ENCODE assay signal across 19 cellular contexts in genomic region chr3:100270218-100270588, GRCh38. TPM values are rescaled to one million over a fixed set of nuclear protein-coding genes. Genes with fewer than 3 reads are reported as not detected.
DNase-seq lines count a peak whose midpoint lies in the region; ATAC-seq, FAIRE-seq and TF ChIP-seq lines count a peak whose summit lies in the region.
"Had no signal": no experiment of that assay in that cellular context is flagged by ENCODE, and none has a peak within 500 bp of the region (broad histone marks: within the 10 kb centered on the region; RNA-seq: fewer than 3 reads in every experiment).

No MANE protein-coding gene starts in this region.

- H3K4me1 ChIP-seq in Panc1 (ENCODE audit: control insufficient read depth, insufficient read depth, low read length) = no peaks in the 10 kb centered on the region
- H3K4me1 ChIP-seq in smooth muscle cell (ENCODE audit: low read depth) = no peaks in the 10 kb centered on the region

- peak overlapping the region; percentile 90 for H3K27ac Mint-ChIP-seq in activated T-cell treated with anti-CD3 and anti-CD28 coated beads, Interleukin-2, amount 50 U/mL, for 24 hours
- H3K27ac Mint-ChIP-seq in T-helper 2 cell treated with Interferon-gamma antibody and Interleukin-4, amounts not matched to agents 5 μg/mL and 100 μg/mL, for 36 hours = no peak overlapping the region
- H3K27ac Mint-ChIP-seq: mesothelial cell of epicardium had no signal

- peak overlapping the region; percentile 28 for H3K4me3 Mint-ChIP-seq in activated T-cell treated with anti-CD3 and anti-CD28 coated beads, Interleukin-2, amount 50 U/mL, for 24 hours
- no peak overlapping the region for H3K4me3 Mint-ChIP-seq in T-helper 2 cell treated with Interferon-gamma antibody and Interleukin-4, amounts not matched to agents 5 μg/mL and 100 μg/mL, for 36 hours
- H3K4me3 Mint-ChIP-seq: CD4-positive, alpha-beta memory T cell; mesothelial cell of epicardium had no signal

- in situ Hi-C loops in Panc1 (cut with HindIII; ENCODE audit: low pct_unique_long_range_greater_than_20kb, low sequenced_read_pairs) = no loop called here

- peak overlapping the region; percentile 63 for H3K4me2 ChIP-seq in smooth muscle cell

- ATAC-seq in Panc1 = peak; percentile 19; the same call in 1 of the 2 replicates
- no peak for ATAC-seq in GM21717 (IDR thresholded peaks at IDR 0.05; ENCODE audit: unreplicated experiment)
- ATAC-seq: upper lobe of right lung had no signal

- no peaks in the 10 kb centered on the region for H3K27me3 Mint-ChIP-seq in activated T-cell treated with anti-CD3 and anti-CD28 coated beads, Interleukin-2, amount 50 U/mL, for 24 hours
- no peaks in the 10 kb centered on the region for H3K27me3 Mint-ChIP-seq in T-helper 2 cell treated with Interferon-gamma antibody and Interleukin-4, amounts not matched to agents 5 μg/mL and 100 μg/mL, for 36 hours (ENCODE audit: low read depth)
- H3K27me3 Mint-ChIP-seq: CD4-positive, alpha-beta memory T cell had no signal

- peaks cover 81% of the 10 kb centered on the region for H3K79me2 ChIP-seq in smooth muscle cell (ENCODE audit: low read depth)

- H3K27me3 ChIP-seq in Panc1 (ENCODE audit: control insufficient read depth, insufficient read depth, low read length) = no peaks in the 10 kb centered on the region
- no peaks in the 10 kb centered on the region for H3K27me3 ChIP-seq in bronchial epithelial cell (ENCODE audit: control insufficient read depth, insufficient read depth, low read length)
- no peaks in the 10 kb centered on the region for H3K27me3 ChIP-seq in smooth muscle cell (ENCODE audit: low read depth)
- H3K27me3 ChIP-seq: esophagus squamous epithelium, Peyer's patch, upper lobe of right lung had no signal

- H3K36me3 Mint-ChIP-seq in activated T-cell treated with anti-CD3 and anti-CD28 coated beads, Interleukin-2, amount 50 U/mL, for 24 hours (ENCODE audit: low read depth) = no peaks in the 10 kb centered on the region
- H3K36me3 Mint-ChIP-seq in T-helper 2 cell treated with Interferon-gamma antibody and Interleukin-4, amounts not matched to agents 5 μg/mL and 100 μg/mL, for 36 hours (ENCODE audit: low read depth) = no peaks in the 10 kb centered on the region
- H3K36me3 Mint-ChIP-seq: CD4-positive, alpha-beta memory T cell; mesothelial cell of epicardium had no signal

- no TSS peak for BruUV-seq in Panc1 (replicated peaks; lab: Mats Ljungman, UMichigan)

- no peaks in the 10 kb centered on the region for H3K9me3 ChIP-seq in Panc1 (ENCODE audit: control insufficient read depth, insufficient read depth, low read depth, low read length)
- no peaks in the 10 kb centered on the region for H3K9me3 ChIP-seq in smooth muscle cell (replicated peaks; ENCODE audit: low read depth)
- H3K9me3 ChIP-seq: esophagus squamous epithelium, Peyer's patch, upper lobe of right lung had no signal

- intact Hi-C loops in Panc1 (cut with micrococcal nuclease; ENCODE audit: unreplicated experiment) = loop anchor here (10.0 kb wide), 1 partner anchor 65 kb away; the partner anchor contains the start of gene NIT2

- POLR2A ChIA-PET in Panc1 (lab: Charles Lee) = interaction anchor here (1.4 kb wide), 1 partner anchor 10 kb away, joined by 6 read pairs; the partner anchor contains the start of gene TBC1D23

- H3K4me1 Mint-ChIP-seq in activated T-cell treated with anti-CD3 and anti-CD28 coated beads, Interleukin-2, amount 50 U/mL, for 24 hours (ENCODE audit: low read depth) = peaks cover 62% of the 10 kb centered on the region
- peaks cover 4% of the 10 kb centered on the region for H3K4me1 Mint-ChIP-seq in T-helper 2 cell treated with Interferon-gamma antibody and Interleukin-4, amounts not matched to agents 5 μg/mL and 100 μg/mL, for 36 hours (ENCODE audit: low read depth)
- H3K4me1 Mint-ChIP-seq: mesothelial cell of epicardium had no signal

- no peaks in the 10 kb centered on the region for H3F3A ChIP-seq in smooth muscle cell (ENCODE audit: low read depth)

- H3K27ac ChIP-seq in Panc1 (ENCODE audit: low read length) (no peak overlapping the region), smooth muscle cell (ENCODE audit: low read depth) (peak overlapping the region; percentile 85)
- H3K27ac ChIP-seq: Peyer's patch, upper lobe of right lung, VCaP had no signal

- no peak for FAIRE-seq in bronchial epithelial cell (lab: Jason Lieb, UNC)
- FAIRE-seq: kidney had no signal

- no peak overlapping the region for H2AFZ ChIP-seq in smooth muscle cell (ENCODE audit: low read depth)

- TF ChIP-seq CTCF in Panc1 (IDR thresholded peaks at IDR 0.05) (no peak), bronchial epithelial cell (IDR thresholded peaks at IDR 0.05; ENCODE audit: insufficient read depth, low read length, severe bottlenecking) (no peak), smooth muscle cell (IDR thresholded peaks at IDR 0.05; ENCODE audit: borderline replicate concordance, insufficient read depth, poor library complexity, severe bottlenecking) (no peak)

- H3K9me3 Mint-ChIP-seq in activated T-cell treated with anti-CD3 and anti-CD28 coated beads, Interleukin-2, amount 50 U/mL, for 24 hours = no peaks in the 10 kb centered on the region
- H3K9me3 Mint-ChIP-seq in T-helper 2 cell treated with Interferon-gamma antibody and Interleukin-4, amounts not matched to agents 5 μg/mL and 100 μg/mL, for 36 hours = no peaks in the 10 kb centered on the region
- H3K9me3 Mint-ChIP-seq: CD4-positive, alpha-beta memory T cell; mesothelial cell of epicardium had no signal

- peaks cover 95% of the 10 kb centered on the region for H4K20me1 ChIP-seq in smooth muscle cell (ENCODE audit: low read depth)

- peak overlapping the region; percentile 37 for H3K9ac ChIP-seq in smooth muscle cell (ENCODE audit: low read depth)

- DNase-seq in activated T-cell treated with anti-CD3 and anti-CD28 coated beads, Interleukin-2, amount 50 U/mL, for 24 hours = no peak
- no peak for DNase-seq in activated T-cell treated with anti-CD3 and anti-CD28 coated beads, Interleukin-2, amount 50 U/mL, for 1 hour
- DNase-seq in Panc1 (ENCODE audit: low read depth, low spot score) = no peak
- peak; percentile 72 for DNase-seq in bronchial epithelial cell (ENCODE audit: low read depth)
- no peak for DNase-seq in smooth muscle cell (lab: John Stamatoyannopoulos, UW; ENCODE audit: unreplicated experiment)
- no peak for DNase-seq in epidermal melanocyte (ENCODE audit: insufficient read length, low spot score)
- no peak for DNase-seq in T-helper 2 cell treated with Interferon-gamma antibody and Interleukin-4, amounts not matched to agents 5 μg/mL and 100 μg/mL, for 36 hours (ENCODE audit: low spot score)
- DNase-seq: CD4-positive, alpha-beta memory T cell; DND-41; esophagus squamous epithelium; kidney; NCI-H526 treated with DMSO at 0.1 percent for 48 hours; nucleus accumbens; Peyer's patch; upper lobe of right lung had no signal

- H3K36me3 ChIP-seq in Panc1 (ENCODE audit: control insufficient read depth, insufficient read depth, low read length) (no peaks in the 10 kb centered on the region), bronchial epithelial cell (ENCODE audit: control insufficient read depth, insufficient read depth, low read length) (no peaks in the 10 kb centered on the region), smooth muscle cell (ENCODE audit: low read depth) (no peaks in the 10 kb centered on the region)
- H3K36me3 ChIP-seq: esophagus squamous epithelium, Peyer's patch, upper lobe of right lung had no signal

- CTCF ChIA-PET in Panc1 (lab: Charles Lee) = no interaction called here

- WGBS in smooth muscle cell (ENCODE audit: low lambda C conversion rate) = 56% methylated on average over 2 of the region's 2 CpGs

- H3K4me3 ChIP-seq in Panc1 (ENCODE audit: low read depth in 2 of 2, low read length in 2 of 2) (no peak overlapping the region), bronchial epithelial cell (ENCODE audit: low read depth, low read length) (no peak overlapping the region), smooth muscle cell (no peak overlapping the region)
- H3K4me3 ChIP-seq: esophagus squamous epithelium, Peyer's patch, skin epidermis, upper lobe of right lung had no signal

RNA-seq across cellular contexts. Expression of gene TBC1D23, which starts 9.4 kb away (rescaled TPM):
- total RNA-seq in Panc1 (2021; ENCODE audit: unreplicated experiment) (39.4 TPM), bronchial epithelial cell (36.6 and 46.3 TPM in 2 replicates), smooth muscle cell (77.7 and 120 TPM in 2 replicates)
- polyA plus RNA-seq in Panc1 (2012; ENCODE audit: insufficient read length) = 11.7 TPM
- polyA plus RNA-seq in smooth muscle cell = 30.0 and 36.0 TPM in 2 replicates
